In the genomic region with DNA sequence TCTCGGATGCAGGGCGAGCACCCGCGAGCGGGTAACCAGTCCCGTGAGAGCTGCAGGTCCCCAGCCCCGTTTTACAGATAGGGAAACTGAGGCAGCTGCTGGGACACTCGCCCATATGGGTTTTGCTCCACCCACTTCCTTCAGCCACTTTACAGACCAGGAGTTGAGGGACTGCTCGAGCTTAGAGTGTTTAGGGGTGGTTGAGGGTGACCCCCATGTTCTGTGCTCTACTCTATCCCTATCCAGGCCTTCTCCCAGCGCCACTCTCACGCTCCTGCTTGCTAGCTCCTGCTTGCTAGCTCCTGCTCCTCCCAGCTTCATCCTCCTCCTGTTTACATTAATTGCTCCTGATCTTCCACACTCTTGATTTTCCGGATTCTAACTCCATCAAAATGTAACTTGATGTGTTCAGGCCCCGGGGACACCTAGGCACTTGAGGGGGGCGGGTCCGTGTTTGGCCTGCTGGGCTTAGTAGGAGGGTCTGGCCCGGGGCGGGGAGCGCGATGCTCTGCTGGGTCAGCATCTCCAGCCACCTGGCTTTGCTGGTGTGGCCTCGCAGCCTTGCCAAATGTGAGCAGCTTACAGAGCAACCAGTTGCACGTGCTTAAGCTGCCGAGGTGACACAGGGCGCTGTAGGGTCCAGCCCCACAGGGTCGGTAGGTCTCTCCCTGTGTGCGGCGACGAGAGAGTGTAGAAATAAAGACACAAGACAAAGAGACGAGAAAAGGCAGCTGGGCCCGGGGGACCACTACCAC, we compare ENCODE assay signal across 8 cellular contexts. TPM values are rescaled to one million over a fixed set of nuclear protein-coding genes. Genes with fewer than 3 reads are reported as not detected.
DNase-seq lines count a peak whose midpoint lies in the region; ATAC-seq and TF ChIP-seq lines count a peak whose summit lies in the region.

No MANE protein-coding gene starts in this region.

- no peak for TF ChIP-seq CTCF in AG04450 (IDR thresholded peaks at IDR 0.05; ENCODE audit: low read depth, low read length)
- TF ChIP-seq CTCF in LNCaP clone FGC (IDR thresholded peaks at IDR 0.05; ENCODE audit: control insufficient read depth, extremely low read depth, insufficient read depth) = no peak
- no peak for TF ChIP-seq CTCF in colonic mucosa (IDR thresholded peaks at IDR 0.05)

- POLR2A ChIA-PET in AG04450 (lab: Yijun Ruan, JAX) = interaction anchor here (0.9 to 1.0 kb wide), 6 partner anchors 11 to 62 kb away, joined by 3 to 4 read pairs (median 4); partner anchors contain the start of gene NAIF1

- H3K27me3 ChIP-seq in AG04450 (ENCODE audit: control insufficient read depth, insufficient read depth, low read length) (peaks cover 10% of the 10 kb centered on the region), colonic mucosa (no peaks in the 10 kb centered on the region), muscle layer of duodenum (ENCODE audit: low read depth, low read length) (no peaks in the 10 kb centered on the region)

- no peaks in the 10 kb centered on the region for H3K36me3 ChIP-seq in colonic mucosa
- H3K36me3 ChIP-seq in muscle layer of duodenum (ENCODE audit: control insufficient read depth in 1 of 2, insufficient read depth in 2 of 2, low read length in 2 of 2) = peaks cover 4 to 7% of the 10 kb centered on the region in 2 donors

- intact Hi-C loops in colonic mucosa (cut with DNase I) = no loop called here

- no peak for ATAC-seq in GM19351 (IDR thresholded peaks at IDR 0.05; ENCODE audit: unreplicated experiment)
- ATAC-seq in GM21367 (IDR thresholded peaks at IDR 0.05; ENCODE audit: unreplicated experiment) = no peak
- no peak for ATAC-seq in HG03442 (IDR thresholded peaks at IDR 0.05; ENCODE audit: unreplicated experiment)

- H3K4me3 ChIP-seq in AG04450 (ENCODE audit: low read depth, low read length) = peak overlapping the region; percentile 90
- H3K4me3 ChIP-seq in LNCaP clone FGC (ENCODE audit: low read depth, low read length) = peak overlapping the region; percentile 76
- peak overlapping the region; percentile 100 for H3K4me3 ChIP-seq in colonic mucosa
- H3K4me3 ChIP-seq in muscle layer of duodenum (ENCODE audit: low read depth in 1 of 2, low read length in 2 of 2) = peak overlapping the region; percentile 83 to 94

- peak overlapping the region; percentile 64 to 94 for H3K9ac ChIP-seq in colonic mucosa (ENCODE audit: low read depth in 2 of 2, low read length in 2 of 2)

- CTCF ChIA-PET in AG04450 (lab: Charles Lee) = interaction anchor here (0.9 to 4.0 kb wide), 5 partner anchors 8 to 186 kb away, joined by 3 to 53 read pairs (median 7); partner anchors contain the start of gene BBLN

- H3K27ac ChIP-seq in AG04450 (ENCODE audit: low read depth, low read length) = no peak overlapping the region
- peak overlapping the region; percentile 98 for H3K27ac ChIP-seq in colonic mucosa
- peak overlapping the region; percentile 82 for H3K27ac ChIP-seq in muscle layer of duodenum (ENCODE audit: low read length)

- H3K4me1 ChIP-seq in colonic mucosa (peaks cover 14% of the 10 kb centered on the region), muscle layer of duodenum (ENCODE audit: control insufficient read depth in 1 of 2, insufficient read depth in 2 of 2, low read length in 2 of 2) (peaks cover 19 to 29% of the 10 kb centered on the region in 2 donors)

- H3K9me3 ChIP-seq in AG04450 (ENCODE audit: control insufficient read depth, insufficient read depth, low read length) (peaks cover 3% of the 10 kb centered on the region; the same call in 1 of the 2 replicates), colonic mucosa (no peaks in the 10 kb centered on the region), muscle layer of duodenum (ENCODE audit: control insufficient read depth in 1 of 2, low read length in 2 of 2) (no peaks in the 10 kb centered on the region)

- DNase-seq in AG04450 (ENCODE audit: low read depth, low spot score) (no peak), LNCaP clone FGC (ENCODE audit: low read depth) (no peak), colonic mucosa (no peak), NCI-H510A treated with DMSO at 0.1 percent for 48 hours (lab: John Stamatoyannopoulos, UW) (no peak)

RNA-seq across cellular contexts. Expression of gene PTGES2, which starts 1.5 kb away (rescaled TPM):
- polyA plus RNA-seq in AG04450 (2011; rRNA removed) = 56.3 and 75.2 TPM in 2 replicates
- polyA minus RNA-seq in AG04450 (2011; rRNA and poly(A)+ RNA removed) = 50.5 and 68.7 TPM in 2 replicates
- 100 to 1,000 TPM in 1 of 2 donors, 10 to 100 TPM in 1; 93.7 to 142 TPM for total RNA-seq in colonic mucosa

RNA-seq across cellular contexts. Expression of gene LCN2, which starts 20.2 kb away (rescaled TPM):
- polyA plus RNA-seq in AG04450 (2011; rRNA removed) = not detected in 2 replicates
- polyA minus RNA-seq in AG04450 (2011; rRNA and poly(A)+ RNA removed) = not detected in 2 replicates
- total RNA-seq in colonic mucosa = 100 to 1,000 TPM; 162 to 374 TPM

RNA-seq across cellular contexts. Expression of gene BBLN, which starts 31.1 kb away (rescaled TPM):
- polyA plus RNA-seq in AG04450 (2011; rRNA removed) = 48.1 and 64.2 TPM in 2 replicates
- 15.2 and 16.8 TPM in 2 replicates for polyA minus RNA-seq in AG04450 (2011; rRNA and poly(A)+ RNA removed)
- 10 to 100 TPM; 47.5 to 53.0 TPM for total RNA-seq in colonic mucosa
